In genomic region chr5:159864885-159865622, GRCh38 we compare ENCODE assay signal across 10 cellular contexts. TPM values are rescaled to one million over a fixed set of nuclear protein-coding genes. Genes with fewer than 3 reads are reported as not detected.
DNase-seq lines count a peak whose midpoint lies in the region; ATAC-seq and TF ChIP-seq lines count a peak whose summit lies in the region.
"Had no signal": no experiment of that assay in that cellular context is flagged by ENCODE, and none has a peak within 500 bp of the region (broad histone marks: within the 10 kb centered on the region; RNA-seq: fewer than 3 reads in every experiment).

No MANE protein-coding gene starts in this region.

- H3K9me3 ChIP-seq in right atrium auricular region: no peaks in the 10 kb centered on the region
- no peaks in the 10 kb centered on the region for H3K9me3 ChIP-seq in thyroid gland

- no peak for TF ChIP-seq POLR2A in thyroid gland (IDR thresholded peaks at IDR 0.05)

- H3K36me3 Mint-ChIP-seq in nephron progenitor cell (ENCODE audit: low read depth): no peaks in the 10 kb centered on the region
- H3K36me3 Mint-ChIP-seq: brain, IgD-negative memory B cell had no signal

- H3K27ac Mint-ChIP-seq in nephron progenitor cell: no peak overlapping the region
- H3K27ac Mint-ChIP-seq: brain, IgD-negative memory B cell had no signal

- CTCF ChIA-PET in GM10248 (lab: Yijun Ruan, JAX): interaction anchor here (1.4 to 1.8 kb wide), 3 partner anchors 10 to 18 kb away, joined by 3 to 5 read pairs (median 5); no protein-coding TSS in a partner anchor

- POLR2A ChIA-PET in GM10248 (lab: Yijun Ruan, JAX): no interaction called here

- no peaks in the 10 kb centered on the region for H3K9me3 Mint-ChIP-seq in nephron progenitor cell
- H3K9me3 Mint-ChIP-seq: brain had no signal

- peak; percentile 32 for DNase-seq in GM10248 (ENCODE audit: extremely low spot score)
- DNase-seq in right atrium auricular region (ENCODE audit: low spot score): no peak
- DNase-seq in head of caudate nucleus: no peak
- DNase-seq in NCI-H1436 (lab: John Stamatoyannopoulos, UW): no peak
- DNase-seq in nephron progenitor cell: no peak
- no peak for DNase-seq in thyroid gland

- H3K4me1 ChIP-seq in right atrium auricular region: no peaks in the 10 kb centered on the region
- no peaks in the 10 kb centered on the region for H3K4me1 ChIP-seq in thyroid gland

- H3K4me3 ChIP-seq in right atrium auricular region (peak overlapping the region; percentile 6 to 21), thyroid gland (replicated peaks in 1 of 3) (no peak overlapping the region)

- TF ChIP-seq CTCF in GM10248 (IDR thresholded peaks at IDR 0.05; ENCODE audit: control extremely low read depth, extremely low read depth, low read depth, missing control alignments) (no peak), right atrium auricular region (IDR thresholded peaks at IDR 0.05) (no peak), nephron progenitor cell (IDR thresholded peaks at IDR 0.05) (no peak), thyroid gland (IDR thresholded peaks at IDR 0.05) (no peak)

- intact Hi-C loops in head of caudate nucleus (cut with DNase I): no loop called here
- intact Hi-C loops in thyroid gland (cut with DNase I): no loop called here

- peaks cover 11% of the 10 kb centered on the region for H3K4me1 Mint-ChIP-seq in nephron progenitor cell
- H3K4me1 Mint-ChIP-seq: brain had no signal

- H3K4me3 Mint-ChIP-seq in nephron progenitor cell: no peak overlapping the region
- H3K4me3 Mint-ChIP-seq: brain had no signal

- ATAC-seq in GM21390 (IDR thresholded peaks at IDR 0.05; ENCODE audit: unreplicated experiment) (peak; percentile 98), HG03457 (IDR thresholded peaks at IDR 0.05; ENCODE audit: unreplicated experiment) (peak; percentile 76)

- H3K27me3 ChIP-seq in right atrium auricular region (no peaks in the 10 kb centered on the region), thyroid gland (no peaks in the 10 kb centered on the region)

- H3K27ac ChIP-seq in right atrium auricular region (peak overlapping the region; percentile 36 to 51), thyroid gland (no peak overlapping the region)

- 69 to 70% methylated on average over 12 of the region's 12 CpGs for WGBS in thyroid gland, 2 donors

- H3K27me3 Mint-ChIP-seq in nephron progenitor cell (ENCODE audit: low read depth, poor library complexity): peaks cover 26% of the 10 kb centered on the region

- H3K36me3 ChIP-seq in right atrium auricular region (no peaks in the 10 kb centered on the region), thyroid gland (no peaks in the 10 kb centered on the region)

RNA-seq across cellular contexts. Expression of gene ADRA1B, which starts 51.2 kb away (rescaled TPM):
- 1 to 10 TPM; 3.4 to 3.5 TPM for total RNA-seq in right atrium auricular region
- total RNA-seq in thyroid gland: 10 to 100 TPM in 1 of 4 donors, 1 to 10 TPM in 3; 1.2 to 13.2 (median 3.1) TPM

Comparison
In these comparisons a context has a peak if more than half of its experiments do, and no peak if none do; other contexts are left out.
1. H3K27ac ChIP-seq: peak in right atrium auricular region (2 of 2); none in thyroid gland (0 of 3).
2. H3K4me3 ChIP-seq: peak in right atrium auricular region (2 of 2); none in thyroid gland (0 of 3).